In the genomic region with DNA sequence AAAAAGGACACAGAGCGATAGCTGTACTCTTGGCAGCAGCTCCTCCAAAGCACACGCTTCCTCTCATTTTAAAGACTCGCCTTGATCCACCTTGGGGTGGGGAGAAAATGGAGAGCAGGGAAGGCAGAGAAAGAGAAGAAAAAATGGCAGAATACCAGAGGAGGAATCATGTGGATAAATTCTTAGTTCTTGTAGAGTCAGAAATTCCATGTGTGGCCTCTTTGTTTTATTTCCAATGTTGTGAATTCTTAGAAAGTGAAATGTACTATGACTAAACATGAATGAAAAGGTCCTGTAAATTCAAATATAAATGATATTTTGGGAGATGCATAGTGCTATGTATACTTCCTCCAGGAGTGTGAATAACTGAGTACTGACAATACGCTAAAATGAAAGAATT, we compare ENCODE assay signal across 5 cellular contexts.
"Had no signal": no experiment of that assay in that cellular context is flagged by ENCODE, and none has a peak within 500 bp of the region (broad histone marks: within the 10 kb centered on the region; RNA-seq: fewer than 3 reads in every experiment).

No MANE protein-coding gene starts in this region.

- H2AFZ ChIP-seq: GM23338 had no signal

- H3K36me3 ChIP-seq: HAP-1 had no signal

- DNase-seq: HFFc6, KG1 had no signal

- H3K9me3 ChIP-seq: HAP-1 had no signal

- H3K4me3 ChIP-seq: GM23338, HAP-1, K562 had no signal

- H3K4me1 ChIP-seq: HAP-1 had no signal

- H3K4me2 ChIP-seq: GM23338 had no signal
